Comparison of ENCODE assay signal across 20 cellular contexts in genomic region chr19:48474084-48474592, GRCh38. TPM values are rescaled to one million over a fixed set of nuclear protein-coding genes. Genes with fewer than 3 reads are reported as not detected.
DNase-seq lines count a peak whose midpoint lies in the region; ATAC-seq, FAIRE-seq and TF ChIP-seq lines count a peak whose summit lies in the region.
"Had no signal": no experiment of that assay in that cellular context is flagged by ENCODE, and none has a peak within 500 bp of the region (broad histone marks: within the 10 kb centered on the region; RNA-seq: fewer than 3 reads in every experiment).

No MANE protein-coding gene starts in this region.

- H3K9me3 ChIP-seq in HepG2 (ENCODE audit: low read length) = no peaks in the 10 kb centered on the region
- no peaks in the 10 kb centered on the region for H3K9me3 ChIP-seq in right lobe of liver
- no peaks in the 10 kb centered on the region for H3K9me3 ChIP-seq in HAP-1
- H3K9me3 ChIP-seq in spleen = no peaks in the 10 kb centered on the region
- H3K9me3 ChIP-seq: A549, SK-N-SH had no signal

- H3K27me3 Mint-ChIP-seq in dendritic cell treated with granulocyte-macrophage colony-stimulating factor and Interleukin-4, amounts not matched to agents 40 ng/mL and 50 ng/mL, for 4 days = no peaks in the 10 kb centered on the region
- peaks cover 2% of the 10 kb centered on the region for H3K27me3 Mint-ChIP-seq in nephron progenitor cell (ENCODE audit: low read depth, poor library complexity)

- H3K9me3 Mint-ChIP-seq in dendritic cell treated with granulocyte-macrophage colony-stimulating factor and Interleukin-4, amounts not matched to agents 40 ng/mL and 50 ng/mL, for 4 days = no peaks in the 10 kb centered on the region
- H3K9me3 Mint-ChIP-seq in nephron progenitor cell = no peaks in the 10 kb centered on the region
- H3K9me3 Mint-ChIP-seq: H9 had no signal

- no peak for ATAC-seq in HepG2
- no peak for ATAC-seq in right lobe of liver
- ATAC-seq in GM19395 (IDR thresholded peaks at IDR 0.05; ENCODE audit: unreplicated experiment) = no peak
- ATAC-seq in sciatic nerve = no peak
- ATAC-seq: A549, PC-3 had no signal

- POLR2A ChIA-PET in HepG2 (lab: Yijun Ruan, JAX) = no interaction called here

- BruUV-seq in HepG2 (replicated peaks; lab: Mats Ljungman, UMichigan) = no TSS peak

- DNase-seq in HepG2 (ENCODE audit: low spot score) = no peak
- DNase-seq in right lobe of liver = no peak
- DNase-seq in nephron progenitor cell = no peak
- DNase-seq in HAP-1 (ENCODE audit: low spot score in 2 of 2) = no peak
- DNase-seq in spleen = no peak
- DNase-seq in sciatic nerve (ENCODE audit: low spot score) = no peak
- DNase-seq: DND-41, GDM1, H9, NCI-H1048, NCI-H146, NCI-H2107, NCI-H226, NCI-H526, PC-3, Right ventricle myocardium superior, SK-N-SH had no signal

- H3K27ac ChIP-seq in HepG2 (ENCODE audit: extremely low read length, insufficient read depth, low read length) = no peak overlapping the region
- H3K27ac ChIP-seq in right lobe of liver = no peak overlapping the region
- H3K27ac ChIP-seq in spleen = no peak overlapping the region
- H3K27ac ChIP-seq: A549 had no signal

- no peaks in the 10 kb centered on the region; the same call in 1 of the 2 replicates for H4K20me1 ChIP-seq in HepG2 (ENCODE audit: insufficient read depth, low read length)

- in situ Hi-C loops in HepG2 (cut with HindIII; ENCODE audit: extremely low pct_ligation_motif_present, low pct_unique_long_range_greater_than_20kb) (no loop called here), HAP-1 (cut with MboI; ENCODE audit: low sequenced_read_pairs) (no loop called here)

- no peak overlapping the region for H3K4me3 Mint-ChIP-seq in dendritic cell treated with granulocyte-macrophage colony-stimulating factor and Interleukin-4, amounts not matched to agents 40 ng/mL and 50 ng/mL, for 4 days
- no peak overlapping the region for H3K4me3 Mint-ChIP-seq in nephron progenitor cell

- peaks cover 5% of the 10 kb centered on the region for H3K79me2 ChIP-seq in HepG2 (ENCODE audit: insufficient read depth, low read length)

- no peak overlapping the region for H2AFZ ChIP-seq in HepG2 (ENCODE audit: low read length)

- no peak overlapping the region for H3K4me2 ChIP-seq in HepG2 (ENCODE audit: low read depth, low read length)
- H3K4me2 ChIP-seq: A549, SK-N-SH had no signal

- no peak for FAIRE-seq in HepG2 (lab: Jason Lieb, UNC)
- FAIRE-seq: A549 had no signal

- H3K36me3 Mint-ChIP-seq in dendritic cell treated with granulocyte-macrophage colony-stimulating factor and Interleukin-4, amounts not matched to agents 40 ng/mL and 50 ng/mL, for 4 days (ENCODE audit: low read depth) = peaks cover 93% of the 10 kb centered on the region
- H3K36me3 Mint-ChIP-seq in nephron progenitor cell (ENCODE audit: low read depth) = peaks cover 62% of the 10 kb centered on the region

- TF ChIP-seq POLR2A in HepG2 (IDR thresholded peaks at IDR 0.05; ENCODE audit: insufficient read depth in 1 of 2, low read depth in 2 of 2, low read length in 2 of 2) = no peak
- no peak for TF ChIP-seq POLR2A in right lobe of liver (IDR thresholded peaks at IDR 0.05)
- no peak for TF ChIP-seq POLR2A in spleen (IDR thresholded peaks at IDR 0.05)

- TF ChIP-seq EP300 in HepG2 (IDR thresholded peaks at IDR 0.05; ENCODE audit: low read depth in 2 of 2, low read length in 2 of 2) (no peak), HepG2 (CRISPR knock-in tag; IDR thresholded peaks at IDR 0.05; ENCODE audit: borderline replicate concordance) (no peak)

- H3K9ac ChIP-seq in HepG2 (ENCODE audit: insufficient read depth, low read depth, low read length) = no peak overlapping the region
- H3K9ac ChIP-seq: SK-N-SH had no signal

- no peak for TF ChIP-seq RAD21 in HepG2 (CRISPR knock-in tag; IDR thresholded peaks at IDR 0.05)

- H3K4me1 Mint-ChIP-seq in dendritic cell treated with granulocyte-macrophage colony-stimulating factor and Interleukin-4, amounts not matched to agents 40 ng/mL and 50 ng/mL, for 4 days (ENCODE audit: low read depth) = peaks cover 36% of the 10 kb centered on the region
- peaks cover 47% of the 10 kb centered on the region for H3K4me1 Mint-ChIP-seq in nephron progenitor cell

- H3K27me3 ChIP-seq in HepG2 (ENCODE audit: control insufficient read depth in 1 of 2, insufficient read depth in 2 of 2, low read length in 2 of 2) (no peaks in the 10 kb centered on the region), right lobe of liver (no peaks in the 10 kb centered on the region), HAP-1 (ENCODE audit: low read depth) (no peaks in the 10 kb centered on the region), spleen (replicated peaks in 1 of 7) (no peaks in the 10 kb centered on the region)

- 93% methylated on average over 6 of the region's 16 CpGs for WGBS in HepG2 (ENCODE audit: low lambda C conversion rate)
- 77% methylated on average over 2 of the region's 16 CpGs for WGBS in right lobe of liver (ENCODE audit: insufficient coverage, low coverage, low lambda C conversion rate, missing lambda C conversion rate)
- 80 to 92% (median 85%) methylated on average over 14 to 16 of the region's 16 CpGs for WGBS in spleen, 5 donors

- peaks cover 29 to 61% of the 10 kb centered on the region in 2 experiments; a peak in 4 of 5 replicates for H3K36me3 ChIP-seq in HepG2 (replicated peaks in 1 of 2; ENCODE audit: control insufficient read depth in 1 of 2, insufficient read depth in 2 of 2, low read length in 2 of 2)
- peaks cover 0 to 44% (median 21%) of the 10 kb centered on the region in 4 donors for H3K36me3 ChIP-seq in right lobe of liver
- H3K36me3 ChIP-seq in HAP-1 (replicated peaks) = peaks cover 83% of the 10 kb centered on the region
- H3K36me3 ChIP-seq in spleen = peaks cover 0 to 91% (median 84%) of the 10 kb centered on the region in 6 donors

- H3K4me1 ChIP-seq in HepG2 (ENCODE audit: insufficient read depth, low read length) (peaks cover 12% of the 10 kb centered on the region; the same call in 1 of the 2 replicates), right lobe of liver (peaks cover 0 to 8% (median 4%) of the 10 kb centered on the region in 4 donors), HAP-1 (no peaks in the 10 kb centered on the region; the same call in 1 of the 2 replicates), spleen (peaks cover 10 to 43% (median 21%) of the 10 kb centered on the region in 6 donors)

- CTCF ChIA-PET in HepG2 (lab: Yijun Ruan, JAX; ENCODE audit: low intra/inter-chr PET ratio, low total read pairs) = no interaction called here

- TF ChIP-seq CTCF in HepG2 (CRISPR knock-in tag; IDR thresholded peaks at IDR 0.05) (no peak), right lobe of liver (IDR thresholded peaks at IDR 0.05) (no peak), nephron progenitor cell (IDR thresholded peaks at IDR 0.05) (no peak), spleen (IDR thresholded peaks at IDR 0.05 in 8 of 11, conservative IDR thresholded peaks at IDR 0.05 in 3 of 11) (no peak)

- intact Hi-C loops in HepG2 (cut with micrococcal nuclease; ENCODE audit: unreplicated experiment) = no loop called here
- intact Hi-C loops in right lobe of liver (cut with DNase I) = no loop called here
- intact Hi-C loops in dendritic cell treated with granulocyte-macrophage colony-stimulating factor and Interleukin-4, amounts not matched to agents 40 ng/mL and 50 ng/mL, for 4 days (cut with micrococcal nuclease) = no loop called here
- intact Hi-C loops in spleen (cut with DNase I; ENCODE audit: low total_unique reads) = no loop called here
- intact Hi-C loops in sciatic nerve (cut with DNase I) = loop anchor here (10.0 kb wide), 1 partner anchor 131 kb away; the partner anchor contains the start of gene SPACA4

- H3K4me3 ChIP-seq in HepG2 (replicated peaks in 1 of 3; ENCODE audit: insufficient read depth in 1 of 3, low read depth in 2 of 3, low read length in 3 of 3) (no peak overlapping the region), right lobe of liver (no peak overlapping the region), HAP-1 (no peak overlapping the region), spleen (no peak overlapping the region)
- H3K4me3 ChIP-seq: A549 had no signal

- peak overlapping the region; percentile 9 for H3K27ac Mint-ChIP-seq in dendritic cell treated with granulocyte-macrophage colony-stimulating factor and Interleukin-4, amounts not matched to agents 40 ng/mL and 50 ng/mL, for 4 days
- H3K27ac Mint-ChIP-seq in nephron progenitor cell = peak overlapping the region; percentile 51
- H3K27ac Mint-ChIP-seq: H9 had no signal

RNA-seq across cellular contexts. Expression of gene CYTH2, which starts 5.0 kb away (rescaled TPM):
- total RNA-seq in HepG2 (2016; rRNA removed; fragmentation: Illumina TruSeq; extraction: Trizol) = 9.6 and 16.5 TPM in 2 replicates
- total RNA-seq in HepG2 (2016; cell fraction: cytosol; rRNA removed; fragmentation: Illumina TruSeq; extraction: Trizol; ENCODE audit: low read depth) = 2.8 and 3.0 TPM in 2 replicates
- 8.4 and 15.9 TPM in 2 replicates for total RNA-seq in HepG2 (2016; cell fraction: insoluble cytoplasmic fraction; rRNA removed; fragmentation: Illumina TruSeq; extraction: Trizol)
- 4.9 and 7.0 TPM in 2 replicates for total RNA-seq in HepG2 (2016; cell fraction: membrane; rRNA removed; fragmentation: Illumina TruSeq; extraction: Trizol)
- 16.4 and 17.2 TPM in 2 replicates for total RNA-seq in HepG2 (2016; cell fraction: nucleus; rRNA removed; fragmentation: Illumina TruSeq; extraction: Trizol)
- 39.3 and 48.3 TPM in 2 replicates for polyA plus RNA-seq in HepG2 (2011; rRNA removed)
- polyA plus RNA-seq in HepG2 (2011; cell fraction: cytosol; rRNA removed) = 18.2 and 20.7 TPM in 2 replicates
- polyA plus RNA-seq in HepG2 (2011; cell fraction: nucleus; rRNA removed) = 185 and 188 TPM in 2 replicates
- polyA plus RNA-seq in HepG2 (2012) = 26.4 and 29.2 TPM in 2 replicates
- polyA plus RNA-seq in HepG2 (2016; cell fraction: cytosol; fragmentation: Illumina TruSeq; extraction: Trizol; ENCODE audit: low read depth) = 3.2 and 3.5 TPM in 2 replicates
- polyA plus RNA-seq in HepG2 (2016; cell fraction: insoluble cytoplasmic fraction; fragmentation: Illumina TruSeq; extraction: Trizol; ENCODE audit: low read depth) = 14.6 and 14.8 TPM in 2 replicates
- polyA plus RNA-seq in HepG2 (2016; cell fraction: membrane; fragmentation: Illumina TruSeq; extraction: Trizol; ENCODE audit: low read depth) = 6.2 and 6.8 TPM in 2 replicates
- polyA plus RNA-seq in HepG2 (2016; cell fraction: nucleus; fragmentation: Illumina TruSeq; extraction: Trizol; ENCODE audit: insufficient read depth, low read depth) = 61.4 and 71.7 TPM in 2 replicates
- polyA minus RNA-seq in HepG2 (2011; rRNA and poly(A)+ RNA removed; ENCODE audit: low replicate concordance) = 37.0 and 50.0 TPM in 2 replicates
- polyA minus RNA-seq in HepG2 (2011; cell fraction: cytosol; rRNA and poly(A)+ RNA removed) = 7.5 and 8.4 TPM in 2 replicates
- polyA minus RNA-seq in HepG2 (2011; cell fraction: nucleus; rRNA and poly(A)+ RNA removed) = 37.6 and 43.0 TPM in 2 replicates
- 10 to 100 TPM in 5 of 6 experiments, 1 to 10 TPM in 1; 7.7 to 22.7 (median 13.5) TPM for total RNA-seq in right lobe of liver
- 10 to 100 TPM; 31.4 to 66.4 (median 48.2) TPM for total RNA-seq in spleen
- 10 to 100 TPM; 22.6 to 44.1 (median 24.6) TPM for polyA plus RNA-seq in spleen
- 62.7 TPM for total RNA-seq in sciatic nerve

RNA-seq across cellular contexts. Expression of gene KCNJ14, which starts 18.8 kb away (rescaled TPM):
- total RNA-seq in HepG2 (2016; rRNA removed; fragmentation: Illumina TruSeq; extraction: Trizol) = 0.17 and 0.20 TPM in 2 replicates
- total RNA-seq in HepG2 (2016; cell fraction: cytosol; rRNA removed; fragmentation: Illumina TruSeq; extraction: Trizol; ENCODE audit: low read depth) = 0.09 TPM in 1 of 2 replicates, not detected in the other
- 0.15 and 0.19 TPM in 2 replicates for total RNA-seq in HepG2 (2016; cell fraction: insoluble cytoplasmic fraction; rRNA removed; fragmentation: Illumina TruSeq; extraction: Trizol)
- total RNA-seq in HepG2 (2016; cell fraction: membrane; rRNA removed; fragmentation: Illumina TruSeq; extraction: Trizol) = 0.10 and 0.15 TPM in 2 replicates
- 0.25 and 0.43 TPM in 2 replicates for total RNA-seq in HepG2 (2016; cell fraction: nucleus; rRNA removed; fragmentation: Illumina TruSeq; extraction: Trizol)
- polyA plus RNA-seq in HepG2 (2011; rRNA removed) = 0.46 and 0.51 TPM in 2 replicates
- polyA plus RNA-seq in HepG2 (2011; cell fraction: cytosol; rRNA removed) = 0.14 and 0.17 TPM in 2 replicates
- 3.1 and 3.8 TPM in 2 replicates for polyA plus RNA-seq in HepG2 (2011; cell fraction: nucleus; rRNA removed)
- polyA plus RNA-seq in HepG2 (2012) = 0.72 and 0.89 TPM in 2 replicates
- 0.03 TPM in 1 of 2 replicates, not detected in the other for polyA plus RNA-seq in HepG2 (2016; cell fraction: cytosol; fragmentation: Illumina TruSeq; extraction: Trizol; ENCODE audit: low read depth)
- polyA plus RNA-seq in HepG2 (2016; cell fraction: insoluble cytoplasmic fraction; fragmentation: Illumina TruSeq; extraction: Trizol; ENCODE audit: low read depth) = 0.05 and 0.12 TPM in 2 replicates
- polyA plus RNA-seq in HepG2 (2016; cell fraction: membrane; fragmentation: Illumina TruSeq; extraction: Trizol; ENCODE audit: low read depth) = 0.11 TPM in 1 of 2 replicates, not detected in the other
- polyA plus RNA-seq in HepG2 (2016; cell fraction: nucleus; fragmentation: Illumina TruSeq; extraction: Trizol; ENCODE audit: insufficient read depth, low read depth) = 0.65 and 0.97 TPM in 2 replicates
- polyA minus RNA-seq in HepG2 (2011; rRNA and poly(A)+ RNA removed; ENCODE audit: low replicate concordance) = 3.6 TPM in 2 replicates
- 0.20 and 0.35 TPM in 2 replicates for polyA minus RNA-seq in HepG2 (2011; cell fraction: cytosol; rRNA and poly(A)+ RNA removed)
- polyA minus RNA-seq in HepG2 (2011; cell fraction: nucleus; rRNA and poly(A)+ RNA removed) = 2.0 and 2.4 TPM in 2 replicates
- total RNA-seq in right lobe of liver = under 1 TPM; 0.22 to 0.44 (median 0.31) TPM
- 1 to 10 TPM in 2 of 7 donors, under 1 TPM in 5; 0.43 to 1.4 (median 0.93) TPM for total RNA-seq in spleen
- under 1 TPM; 0.26 to 0.61 (median 0.38) TPM for polyA plus RNA-seq in spleen
- 0.71 TPM for total RNA-seq in sciatic nerve

RNA-seq across cellular contexts. Expression of gene GRWD1, which starts 28.4 kb away (rescaled TPM):
- total RNA-seq in HepG2 (2016; rRNA removed; fragmentation: Illumina TruSeq; extraction: Trizol) = 46.6 and 52.3 TPM in 2 replicates
- total RNA-seq in HepG2 (2016; cell fraction: cytosol; rRNA removed; fragmentation: Illumina TruSeq; extraction: Trizol; ENCODE audit: low read depth) = 5.2 and 5.4 TPM in 2 replicates
- total RNA-seq in HepG2 (2016; cell fraction: insoluble cytoplasmic fraction; rRNA removed; fragmentation: Illumina TruSeq; extraction: Trizol) = 41.4 and 47.5 TPM in 2 replicates
- 11.1 and 15.5 TPM in 2 replicates for total RNA-seq in HepG2 (2016; cell fraction: membrane; rRNA removed; fragmentation: Illumina TruSeq; extraction: Trizol)
- 19.7 and 21.0 TPM in 2 replicates for total RNA-seq in HepG2 (2016; cell fraction: nucleus; rRNA removed; fragmentation: Illumina TruSeq; extraction: Trizol)
- polyA plus RNA-seq in HepG2 (2011; rRNA removed) = 10.8 and 13.4 TPM in 2 replicates
- polyA plus RNA-seq in HepG2 (2011; cell fraction: cytosol; rRNA removed) = 10.4 and 13.0 TPM in 2 replicates
- polyA plus RNA-seq in HepG2 (2011; cell fraction: nucleus; rRNA removed) = 13.4 and 14.2 TPM in 2 replicates
- polyA plus RNA-seq in HepG2 (2012) = 13.3 and 14.3 TPM in 2 replicates
- 4.1 and 4.4 TPM in 2 replicates for polyA plus RNA-seq in HepG2 (2016; cell fraction: cytosol; fragmentation: Illumina TruSeq; extraction: Trizol; ENCODE audit: low read depth)
- polyA plus RNA-seq in HepG2 (2016; cell fraction: insoluble cytoplasmic fraction; fragmentation: Illumina TruSeq; extraction: Trizol; ENCODE audit: low read depth) = 36.7 and 46.2 TPM in 2 replicates
- 5.9 and 7.9 TPM in 2 replicates for polyA plus RNA-seq in HepG2 (2016; cell fraction: membrane; fragmentation: Illumina TruSeq; extraction: Trizol; ENCODE audit: low read depth)
- polyA plus RNA-seq in HepG2 (2016; cell fraction: nucleus; fragmentation: Illumina TruSeq; extraction: Trizol; ENCODE audit: insufficient read depth, low read depth) = 23.1 and 26.5 TPM in 2 replicates
- polyA minus RNA-seq in HepG2 (2011; rRNA and poly(A)+ RNA removed; ENCODE audit: low replicate concordance) = 25.6 and 30.2 TPM in 2 replicates
- 12.1 and 17.9 TPM in 2 replicates for polyA minus RNA-seq in HepG2 (2011; cell fraction: cytosol; rRNA and poly(A)+ RNA removed)
- polyA minus RNA-seq in HepG2 (2011; cell fraction: nucleus; rRNA and poly(A)+ RNA removed) = 13.7 and 20.3 TPM in 2 replicates
- 10 to 100 TPM; 14.7 to 31.0 (median 17.6) TPM for total RNA-seq in right lobe of liver
- total RNA-seq in spleen = 10 to 100 TPM; 24.3 to 34.5 (median 26.0) TPM
- 10 to 100 TPM in 1 of 3 donors, 1 to 10 TPM in 2; 5.5 to 14.7 (median 9.5) TPM for polyA plus RNA-seq in spleen
- total RNA-seq in sciatic nerve = 23.4 TPM

RNA-seq across cellular contexts. Expression of gene LMTK3, which starts 37.5 kb away (rescaled TPM):
- 0.22 and 0.29 TPM in 2 replicates for total RNA-seq in HepG2 (2016; rRNA removed; fragmentation: Illumina TruSeq; extraction: Trizol)
- 0.10 and 0.18 TPM in 2 replicates for total RNA-seq in HepG2 (2016; cell fraction: cytosol; rRNA removed; fragmentation: Illumina TruSeq; extraction: Trizol; ENCODE audit: low read depth)
- total RNA-seq in HepG2 (2016; cell fraction: insoluble cytoplasmic fraction; rRNA removed; fragmentation: Illumina TruSeq; extraction: Trizol) = 0.27 and 0.45 TPM in 2 replicates
- total RNA-seq in HepG2 (2016; cell fraction: membrane; rRNA removed; fragmentation: Illumina TruSeq; extraction: Trizol) = 0.09 and 0.21 TPM in 2 replicates
- 0.38 and 0.47 TPM in 2 replicates for total RNA-seq in HepG2 (2016; cell fraction: nucleus; rRNA removed; fragmentation: Illumina TruSeq; extraction: Trizol)
- polyA plus RNA-seq in HepG2 (2011; rRNA removed) = 0.18 and 0.30 TPM in 2 replicates
- polyA plus RNA-seq in HepG2 (2011; cell fraction: cytosol; rRNA removed) = 0.10 and 0.19 TPM in 2 replicates
- polyA plus RNA-seq in HepG2 (2011; cell fraction: nucleus; rRNA removed) = 1.7 and 2.2 TPM in 2 replicates
- polyA plus RNA-seq in HepG2 (2012) = 1.6 and 2.0 TPM in 2 replicates
- 0.05 and 0.07 TPM in 2 replicates for polyA plus RNA-seq in HepG2 (2016; cell fraction: cytosol; fragmentation: Illumina TruSeq; extraction: Trizol; ENCODE audit: low read depth)
- polyA plus RNA-seq in HepG2 (2016; cell fraction: insoluble cytoplasmic fraction; fragmentation: Illumina TruSeq; extraction: Trizol; ENCODE audit: low read depth) = 0.45 and 0.47 TPM in 2 replicates
- 0.09 and 0.14 TPM in 2 replicates for polyA plus RNA-seq in HepG2 (2016; cell fraction: membrane; fragmentation: Illumina TruSeq; extraction: Trizol; ENCODE audit: low read depth)
- polyA plus RNA-seq in HepG2 (2016; cell fraction: nucleus; fragmentation: Illumina TruSeq; extraction: Trizol; ENCODE audit: insufficient read depth, low read depth) = 1.5 and 1.6 TPM in 2 replicates
- polyA minus RNA-seq in HepG2 (2011; rRNA and poly(A)+ RNA removed; ENCODE audit: low replicate concordance) = 0.16 and 0.23 TPM in 2 replicates
- polyA minus RNA-seq in HepG2 (2011; cell fraction: cytosol; rRNA and poly(A)+ RNA removed) = 0.18 and 0.69 TPM in 2 replicates
- 0.25 and 0.39 TPM in 2 replicates for polyA minus RNA-seq in HepG2 (2011; cell fraction: nucleus; rRNA and poly(A)+ RNA removed)
- total RNA-seq in right lobe of liver = under 1 TPM in 5 of 6 experiments, not detected in 1; 0.09 to 0.31 (median 0.12) TPM
- total RNA-seq in spleen = 1 to 10 TPM in 6 of 7 donors, under 1 TPM in 1; 0.69 to 4.2 (median 1.5) TPM
- 1 to 10 TPM in 1 of 3 donors, under 1 TPM in 2; 0.29 to 1.1 (median 0.37) TPM for polyA plus RNA-seq in spleen
- 0.76 TPM for total RNA-seq in sciatic nerve
